Comparison of ENCODE assay signal across 26 cellular contexts in genomic region chr14:96958057-96958456, GRCh38.
A peak's percentile ranks its signal among the peaks of the same experiment; 100 is the strongest.
DNase-seq lines count a peak whose midpoint lies in the region; ATAC-seq, FAIRE-seq and TF ChIP-seq lines count a peak whose summit lies in the region.
"Had no signal": no experiment of that assay in that cellular context is flagged by ENCODE, and none has a peak within 500 bp of the region (broad histone marks: within the 10 kb centered on the region; RNA-seq: fewer than 3 reads in every experiment).

No MANE protein-coding gene starts in this region.

- no peak overlapping the region for H3K27ac ChIP-seq in RWPE1
- H3K27ac ChIP-seq in mesendoderm (ENCODE audit: low read depth, low read length), result no peak overlapping the region
- H3K27ac ChIP-seq: A549; BLaER1 treated with 17β-estradiol and CSF1 and Interleukin-3, amounts not matched to agents 10 nM and 100 nM; GM23248 had no signal

- no peaks in the 10 kb centered on the region for H3K27me3 ChIP-seq in bronchial epithelial cell (ENCODE audit: control insufficient read depth, insufficient read depth, low read length)
- no peaks in the 10 kb centered on the region for H3K27me3 ChIP-seq in mesendoderm (ENCODE audit: insufficient read depth, low read length, poor library complexity)
- H3K27me3 ChIP-seq: BE2C; BLaER1 treated with 17β-estradiol and CSF1 and Interleukin-3, amounts not matched to agents 10 nM and 100 nM had no signal

- no peak overlapping the region for H4K8ac ChIP-seq in mesendoderm (ENCODE audit: low read depth, low read length)

- no peaks in the 10 kb centered on the region for H3K79me1 ChIP-seq in mesendoderm (ENCODE audit: low read length)

- no peaks in the 10 kb centered on the region for H3K79me2 ChIP-seq in mesendoderm (ENCODE audit: control insufficient read depth, insufficient read depth, low read length)

- H3K9ac ChIP-seq in mesendoderm (ENCODE audit: low read length), result no peak overlapping the region
- H3K9ac ChIP-seq: BLaER1 treated with 17β-estradiol and CSF1 and Interleukin-3, amounts not matched to agents 10 nM and 100 nM; GM23248 had no signal

- DNase-seq in activated naive CD4-positive, alpha-beta T cell treated with anti-CD3 and anti-CD28 coated beads, Interleukin-2, amount 10 ng/mL, durations not matched to agents 7 days and 5 days, result no peak
- DNase-seq in activated naive CD4-positive, alpha-beta T cell treated with anti-CD3 and anti-CD28 coated beads, Interleukin-2, amount 50 U/mL, for 72 hours (ENCODE audit: low spot score in 2 of 2), result no peak
- DNase-seq in RWPE1 (ENCODE audit: low spot score) (peak; percentile 8), bronchial epithelial cell (ENCODE audit: low read depth) (no peak), mesendoderm (peak; percentile 7), HuH-7 (ENCODE audit: low spot score) (no peak)
- DNase-seq: 8988T; ACHN; AML-193; BE2C; CD4-positive, alpha-beta T cell; CD8-positive, alpha-beta memory T cell; DMS 273 treated with DMSO at 0.1 percent for 48 hours; DMS79; EL; GF-D8; GM23248; H7; HCEC 1CT had no signal

- H3K23ac ChIP-seq in mesendoderm (ENCODE audit: low read length), result no peak overlapping the region

- no peak overlapping the region for H2BK15ac ChIP-seq in mesendoderm (replicated peaks; ENCODE audit: low read depth)

- FAIRE-seq in bronchial epithelial cell (lab: Jason Lieb, UNC), result peak; percentile 79
- FAIRE-seq: A549, D721Med, GM12892, H1 had no signal

- H3K36me3 ChIP-seq in bronchial epithelial cell (ENCODE audit: control insufficient read depth, insufficient read depth, low read length) (no peaks in the 10 kb centered on the region), mesendoderm (ENCODE audit: control insufficient read depth, insufficient read depth, low read length) (no peaks in the 10 kb centered on the region)
- H3K36me3 ChIP-seq: BE2C; BLaER1 treated with 17β-estradiol and CSF1 and Interleukin-3, amounts not matched to agents 10 nM and 100 nM had no signal

- no peak overlapping the region for H2BK5ac ChIP-seq in mesendoderm (ENCODE audit: low read length)

- H3K36me3 Mint-ChIP-seq in activated naive CD4-positive, alpha-beta T cell treated with anti-CD3 and anti-CD28 coated beads, Interleukin-2, amount 10 ng/mL, durations not matched to agents 7 days and 5 days, result peaks cover 28% of the 10 kb centered on the region
- H3K36me3 Mint-ChIP-seq in activated naive CD4-positive, alpha-beta T cell treated with anti-CD3 and anti-CD28 coated beads, Interleukin-2, amount 50 U/mL, for 72 hours, result peaks cover 12 to 23% of the 10 kb centered on the region in 2 donors

- H3K4me3 ChIP-seq in bronchial epithelial cell (ENCODE audit: low read depth, low read length) (no peak overlapping the region), mesendoderm (ENCODE audit: low read length) (no peak overlapping the region)
- H3K4me3 ChIP-seq: A549; BLaER1 treated with 17β-estradiol and CSF1 and Interleukin-3, amounts not matched to agents 10 nM and 100 nM; GM23248 had no signal

- H3K18ac ChIP-seq in mesendoderm (ENCODE audit: low read length), result no peak overlapping the region

- no CpG with 5 or more reads among the region's 11 CpGs for WGBS in mesendoderm (ENCODE audit: extremely low coverage, insufficient coverage, low lambda C conversion rate)

- H3K4me2 ChIP-seq in mesendoderm (ENCODE audit: low read length), result no peak overlapping the region
- H3K4me2 ChIP-seq: A549; BLaER1 treated with 17β-estradiol and CSF1 and Interleukin-3, amounts not matched to agents 10 nM and 100 nM had no signal

- H3K27ac Mint-ChIP-seq in activated naive CD4-positive, alpha-beta T cell treated with anti-CD3 and anti-CD28 coated beads, Interleukin-2, amount 10 ng/mL, durations not matched to agents 7 days and 5 days, result peak overlapping the region; percentile 24
- no peak overlapping the region for H3K27ac Mint-ChIP-seq in activated naive CD4-positive, alpha-beta T cell treated with anti-CD3 and anti-CD28 coated beads, Interleukin-2, amount 50 U/mL, for 72 hours
- H3K27ac Mint-ChIP-seq: CD14-positive monocyte; CD4-positive, alpha-beta T cell had no signal

- H4K5ac ChIP-seq in mesendoderm (ENCODE audit: low read length), result no peak overlapping the region

- TF ChIP-seq CTCF in RWPE1 (conservative IDR thresholded peaks at IDR 0.05; ENCODE audit: low read depth), result no peak
- no peak for TF ChIP-seq CTCF in bronchial epithelial cell (IDR thresholded peaks at IDR 0.05; ENCODE audit: insufficient read depth, low read length, severe bottlenecking)

- no peak overlapping the region for H3K56ac ChIP-seq in mesendoderm (ENCODE audit: low read length)

- no peaks in the 10 kb centered on the region for H3K27me3 Mint-ChIP-seq in activated naive CD4-positive, alpha-beta T cell treated with anti-CD3 and anti-CD28 coated beads, Interleukin-2, amount 10 ng/mL, durations not matched to agents 7 days and 5 days
- H3K27me3 Mint-ChIP-seq: CD4-positive, alpha-beta T cell; CD8-positive, alpha-beta memory T cell had no signal

- H3K4me3 Mint-ChIP-seq in activated naive CD4-positive, alpha-beta T cell treated with anti-CD3 and anti-CD28 coated beads, Interleukin-2, amount 10 ng/mL, durations not matched to agents 7 days and 5 days, result no peak overlapping the region
- H3K4me3 Mint-ChIP-seq: CD14-positive monocyte; CD4-positive, alpha-beta T cell; CD8-positive, alpha-beta memory T cell had no signal

- peaks cover 29% of the 10 kb centered on the region for H3K9me3 Mint-ChIP-seq in activated naive CD4-positive, alpha-beta T cell treated with anti-CD3 and anti-CD28 coated beads, Interleukin-2, amount 10 ng/mL, durations not matched to agents 7 days and 5 days
- peaks cover 10 to 18% of the 10 kb centered on the region in 2 donors for H3K9me3 Mint-ChIP-seq in activated naive CD4-positive, alpha-beta T cell treated with anti-CD3 and anti-CD28 coated beads, Interleukin-2, amount 50 U/mL, for 72 hours

- no peak overlapping the region for H2AK5ac ChIP-seq in mesendoderm (ENCODE audit: low read length)

- POLR2A ChIA-PET in RWPE1 (lab: Yijun Ruan, JAX; ENCODE audit: low non-redundant PET), result no interaction called here

- no peaks in the 10 kb centered on the region for H3K4me1 ChIP-seq in mesendoderm (ENCODE audit: control insufficient read depth, low read depth, low read length)
- H3K4me1 ChIP-seq: A549, BE2C had no signal

- H3K4me1 Mint-ChIP-seq in activated naive CD4-positive, alpha-beta T cell treated with anti-CD3 and anti-CD28 coated beads, Interleukin-2, amount 10 ng/mL, durations not matched to agents 7 days and 5 days, result peaks cover 22% of the 10 kb centered on the region

- no peak overlapping the region for H3K4ac ChIP-seq in mesendoderm (ENCODE audit: low read depth, low read length)

- H2BK120ac ChIP-seq in mesendoderm (ENCODE audit: low read depth, low read length), result no peak overlapping the region

- no peak for ATAC-seq in activated naive CD4-positive, alpha-beta T cell treated with anti-CD3 and anti-CD28 coated beads, Interleukin-2, amount 50 U/mL, for 72 hours
- ATAC-seq in GM19328 (IDR thresholded peaks at IDR 0.05; ENCODE audit: unreplicated experiment), result no peak
- ATAC-seq: A549 had no signal

- CTCF ChIA-PET in activated naive CD4-positive, alpha-beta T cell treated with anti-CD3 and anti-CD28 coated beads, Interleukin-2, amount 10 ng/mL, durations not matched to agents 7 days and 5 days (lab: Charles Lee), result no interaction called here
- CTCF ChIA-PET in RWPE1 (lab: Yijun Ruan, JAX), result no interaction called here

Comparison
In these comparisons a context has a peak if more than half of its experiments do, and no peak if none do; other contexts are left out.
1. DNase-seq: peak in RWPE1 (single experiment) and mesendoderm (single experiment); none in activated naive CD4-positive, alpha-beta T cell treated with anti-CD3 and anti-CD28 coated beads, Interleukin-2, amount 10 ng/mL, durations not matched to agents 7 days and 5 days (single experiment), activated naive CD4-positive, alpha-beta T cell treated with anti-CD3 and anti-CD28 coated beads, Interleukin-2, amount 50 U/mL, for 72 hours (0 of 2), bronchial epithelial cell (single experiment) and HuH-7 (single experiment).